18 cellular contexts compared by ENCODE assay signal in genomic region chr18:28059861-28060260, GRCh38.
A peak's percentile ranks its signal among the peaks of the same experiment; 100 is the strongest.
DNase-seq lines count a peak whose midpoint lies in the region; ATAC-seq, FAIRE-seq and TF ChIP-seq lines count a peak whose summit lies in the region.
"Had no signal": no experiment of that assay in that cellular context is flagged by ENCODE, and none has a peak within 500 bp of the region (broad histone marks: within the 10 kb centered on the region; RNA-seq: fewer than 3 reads in every experiment).

No MANE protein-coding gene starts in this region.

- H2AFZ ChIP-seq in astrocyte (ENCODE audit: low read depth, low read length) = no peak overlapping the region
- H2AFZ ChIP-seq in smooth muscle cell (ENCODE audit: low read depth) = no peak overlapping the region

- WGBS in smooth muscle cell (ENCODE audit: low lambda C conversion rate) = 97% methylated on average over 3 of the region's 3 CpGs

- peaks cover 5% of the 10 kb centered on the region for H3K9me3 Mint-ChIP-seq in astrocyte (ENCODE audit: unreplicated experiment)
- peaks cover 0 to 28% (median 11%) of the 10 kb centered on the region in 3 donors for H3K9me3 Mint-ChIP-seq in T-cell

- no peak for FAIRE-seq in astrocyte (lab: Jason Lieb, UNC)
- FAIRE-seq: GM12878, H1, K562 had no signal

- H3K27ac ChIP-seq in astrocyte (ENCODE audit: low read depth, low read length) (no peak overlapping the region), smooth muscle cell (ENCODE audit: low read depth) (peak overlapping the region; percentile 19)
- H3K27ac ChIP-seq: BLaER1 treated with 17β-estradiol and CSF1 and Interleukin-3, amounts not matched to agents 10 nM and 100 nM had no signal

- peaks cover 28% of the 10 kb centered on the region for H3K4me1 ChIP-seq in astrocyte (ENCODE audit: insufficient read depth, low read length)
- peaks cover 24% of the 10 kb centered on the region for H3K4me1 ChIP-seq in smooth muscle cell (ENCODE audit: low read depth)

- POLR2A ChIA-PET in T-cell (lab: Charles Lee) = no interaction called here

- no peaks in the 10 kb centered on the region for H3K36me3 ChIP-seq in astrocyte (ENCODE audit: insufficient read depth, low read length)
- no peaks in the 10 kb centered on the region for H3K36me3 ChIP-seq in smooth muscle cell (ENCODE audit: low read depth)
- H3K36me3 ChIP-seq: BLaER1 treated with 17β-estradiol and CSF1 and Interleukin-3, amounts not matched to agents 10 nM and 100 nM had no signal

- peaks cover 33% of the 10 kb centered on the region for H3K4me1 Mint-ChIP-seq in astrocyte (ENCODE audit: low read depth, unreplicated experiment)
- H3K4me1 Mint-ChIP-seq in T-cell = no peaks in the 10 kb centered on the region
- H3K4me1 Mint-ChIP-seq: B cell had no signal

- H3K79me2 ChIP-seq in astrocyte (ENCODE audit: insufficient read depth, low read length) (peaks cover 93% of the 10 kb centered on the region), smooth muscle cell (ENCODE audit: low read depth) (peaks cover 76% of the 10 kb centered on the region)

- peaks cover 17% of the 10 kb centered on the region for H3F3A ChIP-seq in smooth muscle cell (ENCODE audit: low read depth)

- H3K4me3 Mint-ChIP-seq in astrocyte (ENCODE audit: unreplicated experiment) (no peak overlapping the region), T-cell (no peak overlapping the region)
- H3K4me3 Mint-ChIP-seq: B cell; CD8-positive, alpha-beta T cell; H9 had no signal

- CTCF ChIA-PET in T-cell (lab: Charles Lee) = no interaction called here

- peaks cover 5% of the 10 kb centered on the region for H3K36me3 Mint-ChIP-seq in astrocyte (ENCODE audit: low read depth, unreplicated experiment)
- no peaks in the 10 kb centered on the region for H3K36me3 Mint-ChIP-seq in T-cell
- H3K36me3 Mint-ChIP-seq: CD8-positive, alpha-beta T cell had no signal

- DNase-seq in GM03348 (ENCODE audit: low spot score) (peak; percentile 18), astrocyte (ENCODE audit: low read depth) (peak; percentile 51), fibroblast of the aortic adventitia (ENCODE audit: low read depth) (peak; percentile 38), smooth muscle cell (lab: John Stamatoyannopoulos, UW; ENCODE audit: unreplicated experiment) (no peak), T-cell (no peak), germinal center (ENCODE audit: low spot score) (no peak)
- DNase-seq: 8988T; Calu3; CD8-positive, alpha-beta T cell; DMS79 treated with DMSO at 0.1 percent for 48 hours; GF-D8; H9 had no signal

- H3K4me2 ChIP-seq in astrocyte (ENCODE audit: low read length) = no peak overlapping the region
- no peak overlapping the region for H3K4me2 ChIP-seq in smooth muscle cell
- H3K4me2 ChIP-seq: BLaER1 treated with 17β-estradiol and CSF1 and Interleukin-3, amounts not matched to agents 10 nM and 100 nM had no signal

- H3K27me3 Mint-ChIP-seq in astrocyte (ENCODE audit: low read depth, unreplicated experiment) = no peaks in the 10 kb centered on the region
- H3K27me3 Mint-ChIP-seq in T-cell = no peaks in the 10 kb centered on the region
- H3K27me3 Mint-ChIP-seq: B cell had no signal

- H3K27ac Mint-ChIP-seq in astrocyte (ENCODE audit: unreplicated experiment) = peak overlapping the region; percentile 87
- no peak overlapping the region for H3K27ac Mint-ChIP-seq in T-cell
- H3K27ac Mint-ChIP-seq: B cell; CD8-positive, alpha-beta T cell; H9 had no signal

- H4K20me1 ChIP-seq in astrocyte (ENCODE audit: insufficient read depth, low read length) = no peaks in the 10 kb centered on the region
- H4K20me1 ChIP-seq in smooth muscle cell (ENCODE audit: low read depth) = no peaks in the 10 kb centered on the region
- H4K20me1 ChIP-seq: BLaER1 treated with 17β-estradiol and CSF1 and Interleukin-3, amounts not matched to agents 10 nM and 100 nM had no signal

- H3K9me3 ChIP-seq in astrocyte (ENCODE audit: insufficient read depth, low read depth, low read length) (no peaks in the 10 kb centered on the region), smooth muscle cell (replicated peaks; ENCODE audit: low read depth) (no peaks in the 10 kb centered on the region)

- no peaks in the 10 kb centered on the region for H3K27me3 ChIP-seq in astrocyte (ENCODE audit: insufficient read depth, low read length)
- H3K27me3 ChIP-seq in smooth muscle cell (ENCODE audit: low read depth) = no peaks in the 10 kb centered on the region
- H3K27me3 ChIP-seq: BLaER1 treated with 17β-estradiol and CSF1 and Interleukin-3, amounts not matched to agents 10 nM and 100 nM had no signal

- ATAC-seq in T-cell (replicated peaks in 1 of 4) = no peak
- no peak for ATAC-seq in GM21528 (IDR thresholded peaks at IDR 0.05; ENCODE audit: low FRiP score, unreplicated experiment)
- ATAC-seq: CD8-positive, alpha-beta T cell; GM12878; K562 had no signal

- no peak for TF ChIP-seq CTCF in astrocyte (IDR thresholded peaks at IDR 0.05; ENCODE audit: insufficient read depth, low read depth, low read length)
- no peak for TF ChIP-seq CTCF in fibroblast of the aortic adventitia (IDR thresholded peaks at IDR 0.05; ENCODE audit: insufficient read depth, low read length)
- TF ChIP-seq CTCF in smooth muscle cell (IDR thresholded peaks at IDR 0.05; ENCODE audit: borderline replicate concordance, insufficient read depth, poor library complexity, severe bottlenecking) = no peak

- no peak overlapping the region for H3K9ac ChIP-seq in astrocyte (ENCODE audit: low read length)
- H3K9ac ChIP-seq in smooth muscle cell (ENCODE audit: low read depth) = no peak overlapping the region
- H3K9ac ChIP-seq: BLaER1 treated with 17β-estradiol and CSF1 and Interleukin-3, amounts not matched to agents 10 nM and 100 nM had no signal

- H3K4me3 ChIP-seq in astrocyte (ENCODE audit: insufficient read depth, low read depth, low read length) (no peak overlapping the region), fibroblast of the aortic adventitia (ENCODE audit: low read depth, low read length) (no peak overlapping the region), smooth muscle cell (no peak overlapping the region)
- H3K4me3 ChIP-seq: BLaER1 treated with 17β-estradiol and CSF1 and Interleukin-3, amounts not matched to agents 10 nM and 100 nM; GM12878; K562 had no signal

Comparison
In these comparisons a context has a peak if more than half of its experiments do, and no peak if none do; other contexts are left out.
1. DNase-seq: peak in GM03348 (single experiment), astrocyte (single experiment) and fibroblast of the aortic adventitia (single experiment); none in smooth muscle cell (single experiment), T-cell (0 of 34) and germinal center (single experiment).